Comparison of ENCODE assay signal across 8 cellular contexts in the genomic region with DNA sequence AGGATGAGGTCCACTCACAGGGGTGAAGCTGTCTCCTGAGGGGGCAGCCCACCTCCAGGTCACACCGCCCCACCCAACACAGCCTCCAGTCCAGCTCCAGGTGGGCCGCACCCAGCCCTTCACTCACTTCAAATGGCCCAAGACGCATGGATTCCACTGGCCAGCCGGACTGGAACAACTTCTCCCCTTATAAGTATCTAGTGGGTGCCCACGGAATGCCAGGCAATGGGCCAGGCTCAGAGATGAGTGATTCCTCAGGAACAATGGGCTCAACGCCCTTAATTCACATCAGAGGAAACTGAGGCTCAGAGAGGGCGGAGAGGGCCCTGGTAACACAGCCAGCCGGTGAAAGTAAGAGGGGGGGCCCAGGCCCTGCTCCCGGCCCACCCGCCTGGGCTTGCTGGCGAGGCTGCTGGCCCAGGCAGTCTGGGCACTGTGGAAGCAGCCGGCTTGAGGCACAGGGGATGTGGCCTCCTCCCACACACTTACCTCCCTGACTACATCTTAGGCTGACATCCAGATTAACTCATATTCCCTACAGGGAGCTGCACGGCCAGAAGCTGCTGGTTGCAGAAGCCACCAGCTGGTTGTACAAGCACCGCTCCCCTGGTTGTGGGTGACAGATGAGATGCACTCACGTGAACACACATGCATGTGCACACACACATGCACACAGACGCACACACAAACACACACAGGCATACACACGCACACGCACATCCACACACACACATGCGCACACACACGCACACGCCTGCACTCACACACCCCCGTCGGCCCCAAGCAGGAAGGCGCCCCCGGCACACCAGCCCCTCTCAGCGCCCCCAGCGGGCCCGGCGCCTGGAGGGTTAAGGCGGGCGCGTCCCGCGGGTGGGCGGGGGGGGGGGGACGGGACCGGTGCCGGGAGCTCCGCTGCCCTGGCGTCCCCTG. TPM values are rescaled to one million over a fixed set of nuclear protein-coding genes. Genes with fewer than 3 reads are reported as not detected.
DNase-seq lines count a peak whose midpoint lies in the region; ATAC-seq and TF ChIP-seq lines count a peak whose summit lies in the region.

No MANE protein-coding gene starts in this region.

- WGBS in aorta, 2 donors: 9 to 13% methylated on average over 26 to 40 of the region's 40 CpGs

- H3K27me3 ChIP-seq in muscle layer of duodenum (ENCODE audit: low read depth, low read length) (no peaks in the 10 kb centered on the region), aorta (ENCODE audit: control insufficient read depth in 1 of 2, insufficient read depth in 2 of 2, low read length in 1 of 2) (no peaks in the 10 kb centered on the region)

- H3K36me3 ChIP-seq in muscle layer of duodenum (ENCODE audit: control insufficient read depth in 1 of 2, insufficient read depth in 2 of 2, low read length in 2 of 2) (peaks cover 8 to 13% of the 10 kb centered on the region in 2 donors), aorta (ENCODE audit: control insufficient read depth in 1 of 2, insufficient read depth in 2 of 2, low read length in 1 of 2) (peaks cover 0 to 4% of the 10 kb centered on the region in 2 donors)

- TF ChIP-seq CTCF in epithelial cell of esophagus (IDR thresholded peaks at IDR 0.05; ENCODE audit: insufficient read depth, low read depth, low read length, missing control alignments): no peak

- H3K9me3 ChIP-seq in muscle layer of duodenum (ENCODE audit: control insufficient read depth in 1 of 2, low read length in 2 of 2) (no peaks in the 10 kb centered on the region), aorta (ENCODE audit: control insufficient read depth, low read length) (no peaks in the 10 kb centered on the region)

- no peak for ATAC-seq in stimulated activated naive CD8-positive, alpha-beta T cell treated with anti-CD3 and anti-CD28 coated beads, Interleukin-15, Interleukin-2, amounts not matched to agents 100 U/mL and 50 U/mL, for 24 hours
- peak; percentile 14; the same call in 2 of the 3 replicates for ATAC-seq in SK-N-SH treated with all-trans-retinoic acid at 6 μM for 48 hours
- ATAC-seq in aorta (ENCODE audit: low FRiP score): peak; percentile 43

- peak overlapping the region; percentile 9 for H3K4me3 ChIP-seq in epithelial cell of esophagus (ENCODE audit: low read length)
- peak overlapping the region; percentile 33 to 60 for H3K4me3 ChIP-seq in muscle layer of duodenum (ENCODE audit: low read depth in 1 of 2, low read length in 2 of 2)
- H3K4me3 ChIP-seq in aorta (ENCODE audit: low read length in 2 of 2): peak overlapping the region; percentile 75 to 86

- peaks cover 41% of the 10 kb centered on the region for H3K27me3 Mint-ChIP-seq in stimulated activated naive CD8-positive, alpha-beta T cell treated with anti-CD3 and anti-CD28 coated beads, Interleukin-15, Interleukin-2, amounts not matched to agents 100 ng/mL and 50 ng/mL, for 24 hours

- DNase-seq in stimulated activated naive CD8-positive, alpha-beta T cell treated with anti-CD3 and anti-CD28 coated beads, Interleukin-15, Interleukin-2, amounts not matched to agents 100 U/mL and 50 U/mL, for 24 hours: no peak
- DNase-seq in epithelial cell of esophagus (ENCODE audit: low read depth) (peak; percentile 62), aorta (peak in 1 of 2 donors; percentile 73), NCI-H526 (lab: John Stamatoyannopoulos, UW) (no peak), cortex of kidney (lab: John Stamatoyannopoulos, UW) (no peak)

- no peaks in the 10 kb centered on the region for H3K9me3 Mint-ChIP-seq in stimulated activated naive CD8-positive, alpha-beta T cell treated with anti-CD3 and anti-CD28 coated beads, Interleukin-15, Interleukin-2, amounts not matched to agents 100 ng/mL and 50 ng/mL, for 24 hours

- H3K27ac Mint-ChIP-seq in stimulated activated naive CD8-positive, alpha-beta T cell treated with anti-CD3 and anti-CD28 coated beads, Interleukin-15, Interleukin-2, amounts not matched to agents 100 ng/mL and 50 ng/mL, for 24 hours: no peak overlapping the region

- H3K4me3 Mint-ChIP-seq in stimulated activated naive CD8-positive, alpha-beta T cell treated with anti-CD3 and anti-CD28 coated beads, Interleukin-15, Interleukin-2, amounts not matched to agents 100 ng/mL and 50 ng/mL, for 24 hours: peak overlapping the region; percentile 76

- H3K27ac ChIP-seq in muscle layer of duodenum (ENCODE audit: low read length): peak overlapping the region; percentile 51
- H3K27ac ChIP-seq in aorta (ENCODE audit: low read depth in 1 of 2, low read length in 2 of 2): no peak overlapping the region

- H3K4me1 ChIP-seq in muscle layer of duodenum (ENCODE audit: control insufficient read depth in 1 of 2, insufficient read depth in 2 of 2, low read length in 2 of 2) (peaks cover 3 to 35% of the 10 kb centered on the region in 2 donors), aorta (ENCODE audit: control insufficient read depth in 1 of 2, insufficient read depth in 2 of 2, low read length in 2 of 2) (no peaks in the 10 kb centered on the region)

- intact Hi-C loops in aorta (cut with DNase I): loop anchor here in 1 of 2 donors (2.0 to 5.0 kb wide), 2 partner anchors 36 to 43 kb away; no protein-coding TSS in a partner anchor

- H3K36me3 Mint-ChIP-seq in stimulated activated naive CD8-positive, alpha-beta T cell treated with anti-CD3 and anti-CD28 coated beads, Interleukin-15, Interleukin-2, amounts not matched to agents 100 ng/mL and 50 ng/mL, for 24 hours (ENCODE audit: low read depth): no peaks in the 10 kb centered on the region

- peaks cover 3% of the 10 kb centered on the region for H3K4me1 Mint-ChIP-seq in stimulated activated naive CD8-positive, alpha-beta T cell treated with anti-CD3 and anti-CD28 coated beads, Interleukin-15, Interleukin-2, amounts not matched to agents 100 ng/mL and 50 ng/mL, for 24 hours (ENCODE audit: low read depth)

TF ChIP-seq in SK-N-SH treated with all-trans-retinoic acid at 6 μM for 48 hours, 23 proteins besides CTCF, POLR2A, EP300 and RAD21:
- TF ChIP-seq ZNF8 (CRISPR knock-in tag; IDR thresholded peaks at IDR 0.05) (no peak), PPARA (CRISPR knock-in tag; IDR thresholded peaks at IDR 0.05; ENCODE audit: borderline replicate concordance) (no peak), ZNF70 (CRISPR knock-in tag; IDR thresholded peaks at IDR 0.05) (no peak), TSHZ2 (CRISPR knock-in tag; IDR thresholded peaks at IDR 0.05) (no peak), ARNTL (CRISPR knock-in tag; IDR thresholded peaks at IDR 0.05; ENCODE audit: borderline replicate concordance, low read depth) (no peak)

RNA-seq across cellular contexts. Expression of gene FAM20C, which starts 1.0 kb away (rescaled TPM):
- 100 to 1,000 TPM in 1 of 2 donors, 10 to 100 TPM in 1; 88.3 to 104 TPM for total RNA-seq in aorta
- polyA plus RNA-seq in aorta: 10 to 100 TPM; 11.3 to 26.6 TPM

Comparison
In these comparisons a context has a peak if more than half of its experiments do, and no peak if none do; other contexts are left out.
1. H3K4me3 ChIP-seq: peak in every context shown above with its lines; median percentile 80 in aorta; 46 in muscle layer of duodenum; 9 in epithelial cell of esophagus.